Comparison of ENCODE assay signal across 1 cellular context in genomic region chrX:101390664-101391525, GRCh38.
TF ChIP-seq lines count a peak whose summit lies in the region.

Gene RPL36A (plus strand): TSS chrX:101391011. CDS start chrX:101391044, 33 bp downstream.

TF ChIP-seq in HepG2, 621 proteins besides CTCF, POLR2A, EP300 and RAD21 (continued from another document and continues in another):
- TF ChIP-seq JUNB (CRISPR knock-in tag; IDR thresholded peaks at IDR 0.05; ENCODE audit: borderline replicate concordance) = no peak
- no peak for TF ChIP-seq RERE (CRISPR knock-in tag; IDR thresholded peaks at IDR 0.05; ENCODE audit: low read depth)
- TF ChIP-seq ZNF563 (CRISPR knock-in tag; IDR thresholded peaks at IDR 0.05) = no peak
- 0 out of 2 replicates have a peak, but pooled peaks have one; percentile 44 for TF ChIP-seq ZNF580 (CRISPR knock-in tag; IDR thresholded peaks at IDR 0.05; ENCODE audit: borderline replicate concordance, low read depth)
- TF ChIP-seq MLXIP (CRISPR knock-in tag; IDR thresholded peaks at IDR 0.05; ENCODE audit: borderline replicate concordance) = no peak
- no peak for TF ChIP-seq NR2F2 (IDR thresholded peaks at IDR 0.05; ENCODE audit: borderline replicate concordance, low read depth)
- no peak for TF ChIP-seq MAFG (CRISPR knock-in tag; IDR thresholded peaks at IDR 0.05)
- no peak for TF ChIP-seq RBAK (CRISPR knock-in tag; IDR thresholded peaks at IDR 0.05)
- TF ChIP-seq ZNF614 (CRISPR knock-in tag; IDR thresholded peaks at IDR 0.05; ENCODE audit: borderline replicate concordance) = 0 out of 2 replicates have a peak, but pooled peaks have one; percentile 28
- peak; percentile 62; the same call in 2 of the 3 replicates for TF ChIP-seq MXI1 (IDR thresholded peaks at IDR 0.05; ENCODE audit: borderline replicate concordance, low read depth, low read length)
- TF ChIP-seq MED13 (CRISPR knock-in tag; IDR thresholded peaks at IDR 0.05) = no peak
- TF ChIP-seq ATF4 (CRISPR knock-in tag; IDR thresholded peaks at IDR 0.05) = peak in 1 of 2 experiments; percentile 33; a peak in 1 of 4 replicates
- TF ChIP-seq ZBTB43 (CRISPR knock-in tag; conservative IDR thresholded peaks at IDR 0.05) = no peak
- no peak for TF ChIP-seq CENPBD1 (CRISPR knock-in tag; IDR thresholded peaks at IDR 0.05; ENCODE audit: borderline replicate concordance, low read depth)
- peak; percentile 66; the same call in 1 of the 2 replicates for TF ChIP-seq TFDP2 (CRISPR knock-in tag; IDR thresholded peaks at IDR 0.05)
- no peak; the same call in 1 of the 2 replicates for TF ChIP-seq HCFC1 (IDR thresholded peaks at IDR 0.05; ENCODE audit: low read depth, low read length)
- TF ChIP-seq YEATS4 (CRISPR knock-in tag; IDR thresholded peaks at IDR 0.05; ENCODE audit: borderline replicate concordance) = peak; percentile 84
- TF ChIP-seq ZNF407 (CRISPR knock-in tag; IDR thresholded peaks at IDR 0.05; ENCODE audit: not compliant biosample characterization) = no peak
- no peak for TF ChIP-seq ZFP62 (CRISPR knock-in tag; IDR thresholded peaks at IDR 0.05)
- TF ChIP-seq MBNL3 (CRISPR knock-in tag; conservative IDR thresholded peaks at IDR 0.05) = no peak
- no peak for TF ChIP-seq HNRNPH1 (optimal IDR thresholded peaks at IDR 0.05; ENCODE audit: low read depth, low read length)
- 0 out of 2 replicates have a peak, but pooled peaks have one; percentile 51 for TF ChIP-seq KMT2B (CRISPR knock-in tag; IDR thresholded peaks at IDR 0.05)
- 0 out of 2 replicates have a peak, but pooled peaks have one; percentile 13 for TF ChIP-seq HBP1 (CRISPR knock-in tag; IDR thresholded peaks at IDR 0.05; ENCODE audit: low read depth)
- no peak for TF ChIP-seq MLLT10 (CRISPR knock-in tag; IDR thresholded peaks at IDR 0.05)
- TF ChIP-seq HNF1B (CRISPR knock-in tag; IDR thresholded peaks at IDR 0.05) = 0 out of 2 replicates have a peak, but pooled peaks have one; percentile 53
- no peak for TF ChIP-seq KLF12 (CRISPR knock-in tag; IDR thresholded peaks at IDR 0.05; ENCODE audit: borderline replicate concordance)
- no peak for TF ChIP-seq ZNF124 (CRISPR knock-in tag; IDR thresholded peaks at IDR 0.05)
